17 cellular contexts compared by ENCODE assay signal in genomic region chr16:30030011-30030685, GRCh38. TPM values are rescaled to one million over a fixed set of nuclear protein-coding genes. Genes with fewer than 3 reads are reported as not detected.
A peak's percentile ranks its signal among the peaks of the same experiment; 100 is the strongest.
DNase-seq lines count a peak whose midpoint lies in the region; ATAC-seq and TF ChIP-seq lines count a peak whose summit lies in the region.
"Had no signal": no experiment of that assay in that cellular context is flagged by ENCODE, and none has a peak within 500 bp of the region (broad histone marks: within the 10 kb centered on the region; RNA-seq: fewer than 3 reads in every experiment).

No MANE protein-coding gene starts in this region.

- intact Hi-C loops in dendritic cell treated with granulocyte-macrophage colony-stimulating factor and Interleukin-4, amounts not matched to agents 40 ng/mL and 50 ng/mL, for 4 days (cut with micrococcal nuclease), result no loop called here

- H3K27ac Mint-ChIP-seq in dendritic cell treated with granulocyte-macrophage colony-stimulating factor and Interleukin-4, amounts not matched to agents 40 ng/mL and 50 ng/mL, for 4 days, result peak overlapping the region; percentile 14
- no peak overlapping the region for H3K27ac Mint-ChIP-seq in nephron

- H3K9me3 Mint-ChIP-seq in dendritic cell treated with granulocyte-macrophage colony-stimulating factor and Interleukin-4, amounts not matched to agents 40 ng/mL and 50 ng/mL, for 4 days, result no peaks in the 10 kb centered on the region
- no peaks in the 10 kb centered on the region for H3K9me3 Mint-ChIP-seq in nephron

- TF ChIP-seq CTCF in nephron (IDR thresholded peaks at IDR 0.05; ENCODE audit: unreplicated experiment in 3 of 3), result no peak

- peaks cover 20% of the 10 kb centered on the region for H3K4me1 Mint-ChIP-seq in dendritic cell treated with granulocyte-macrophage colony-stimulating factor and Interleukin-4, amounts not matched to agents 40 ng/mL and 50 ng/mL, for 4 days (ENCODE audit: low read depth)
- peaks cover 19% of the 10 kb centered on the region for H3K4me1 Mint-ChIP-seq in nephron

- H3K4me3 Mint-ChIP-seq in dendritic cell treated with granulocyte-macrophage colony-stimulating factor and Interleukin-4, amounts not matched to agents 40 ng/mL and 50 ng/mL, for 4 days, result no peak overlapping the region
- H3K4me3 Mint-ChIP-seq in nephron, result peak overlapping the region; percentile 45 to 73 (median 46)

- peaks cover 92% of the 10 kb centered on the region for H3K27me3 Mint-ChIP-seq in dendritic cell treated with granulocyte-macrophage colony-stimulating factor and Interleukin-4, amounts not matched to agents 40 ng/mL and 50 ng/mL, for 4 days
- peaks cover 61% of the 10 kb centered on the region for H3K27me3 Mint-ChIP-seq in nephron (ENCODE audit: low read depth)

- DNase-seq in G401 (ENCODE audit: low spot score) (peak; percentile 63), NCI-H1694 treated with DMSO at 0.1 percent for 48 hours (lab: John Stamatoyannopoulos, UW) (peak; percentile 36), T-helper 9 cell (no peak)
- DNase-seq: activated naive CD4-positive, alpha-beta T cell treated with Interleukin-2 at 50 U/mL for 16 hours; gastrocnemius medialis; NCI-H446 treated with DMSO at 0.1 percent for 48 hours; PC-9; thyroid gland had no signal

- H3K36me3 Mint-ChIP-seq in dendritic cell treated with granulocyte-macrophage colony-stimulating factor and Interleukin-4, amounts not matched to agents 40 ng/mL and 50 ng/mL, for 4 days (ENCODE audit: low read depth), result no peaks in the 10 kb centered on the region
- no peaks in the 10 kb centered on the region for H3K36me3 Mint-ChIP-seq in nephron (ENCODE audit: low read depth)

- in situ Hi-C loops in G401 (cut with HindIII; ENCODE audit: low sequenced_read_pairs), result no loop called here

- ATAC-seq in HG02759 (IDR thresholded peaks at IDR 0.05; ENCODE audit: unreplicated experiment) (no peak), GM21825 (IDR thresholded peaks at IDR 0.05; ENCODE audit: unreplicated experiment) (no peak), HG03469 (IDR thresholded peaks at IDR 0.05; ENCODE audit: unreplicated experiment) (no peak)
- ATAC-seq: gastrocnemius medialis, GM12878 had no signal

RNA-seq across cellular contexts. Expression of gene TLCD3B, which starts 0.9 kb away (rescaled TPM):
- 1.3 TPM in 1 of 2 replicates, not detected in the other for total RNA-seq in G401 (2014; rRNA removed; shearing (Covaris generic))
- total RNA-seq: bronchial epithelial cell, Daoy had no signal

RNA-seq across cellular contexts. Expression of gene C16orf92, which starts 7.2 kb away (rescaled TPM):
- total RNA-seq in G401 (2014; rRNA removed; shearing (Covaris generic)), result not detected in 2 replicates
- total RNA-seq: bronchial epithelial cell, Daoy, gastrocnemius medialis, GM12878, PC-9, renal cortical epithelial cell, thyroid gland had no signal

RNA-seq across cellular contexts. Expression of gene DOC2A, which starts 19.3 kb away (rescaled TPM):
- total RNA-seq in G401 (2014; rRNA removed; shearing (Covaris generic)), result not detected in 2 replicates
- total RNA-seq: bronchial epithelial cell, Daoy, gastrocnemius medialis had no signal

RNA-seq across cellular contexts. Expression of gene INO80E, which starts 34.1 kb away (rescaled TPM):
- 72.4 and 97.0 TPM in 2 replicates for total RNA-seq in G401 (2014; rRNA removed; shearing (Covaris generic))

RNA-seq across cellular contexts. Expression of gene HIRIP3, which starts 34.7 kb away (rescaled TPM):
- 15.0 and 16.7 TPM in 2 replicates for total RNA-seq in G401 (2014; rRNA removed; shearing (Covaris generic))
